In genomic region chr9:133071484-133072150, GRCh38 we compare ENCODE assay signal across 1 cellular context.
TF ChIP-seq lines count a peak whose summit lies in the region.

No MANE protein-coding gene starts in this region.

TF ChIP-seq in IMR-90, 13 proteins besides CTCF, POLR2A, EP300 and RAD21 (continued from another document):
- TF ChIP-seq USF2 (IDR thresholded peaks at IDR 0.05; ENCODE audit: low read depth, low read length) (no peak), BHLHE40 (IDR thresholded peaks at IDR 0.05; ENCODE audit: low read depth, low read length) (no peak), MAFK (IDR thresholded peaks at IDR 0.05; ENCODE audit: low read depth, low read length) (no peak), CHD1 (IDR thresholded peaks at IDR 0.05; ENCODE audit: low read depth, low read length) (no peak), NFE2L2 (IDR thresholded peaks at IDR 0.05; ENCODE audit: low read depth, low read length) (no peak), ELK1 (IDR thresholded peaks at IDR 0.05; ENCODE audit: borderline replicate concordance, low read depth, low read length) (no peak), MAZ (IDR thresholded peaks at IDR 0.05; ENCODE audit: borderline replicate concordance, low read depth, low read length) (no peak), FOS (IDR thresholded peaks at IDR 0.05; ENCODE audit: low read depth, low read length) (no peak)
